ENCODE assay signal across 9 cellular contexts in the genomic region with DNA sequence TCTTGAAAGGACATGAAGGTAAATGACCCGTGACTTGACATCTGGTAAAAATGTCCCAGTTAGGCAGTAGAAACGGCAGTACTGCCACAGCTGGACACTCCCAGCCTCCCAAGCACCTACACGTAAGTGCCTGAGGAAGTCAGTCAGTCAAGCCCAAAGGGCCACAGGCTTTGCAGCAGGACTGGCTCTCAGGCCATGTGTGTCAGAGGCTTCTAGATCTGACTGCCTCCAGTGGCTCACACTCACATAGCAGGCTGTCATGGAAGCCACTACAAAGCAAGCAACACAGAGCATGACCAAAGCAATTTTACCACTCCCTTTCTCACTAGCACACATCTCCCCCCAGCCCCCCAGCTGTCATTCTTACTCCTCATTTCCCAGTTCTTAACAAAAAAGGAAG. TPM values are rescaled to one million over a fixed set of nuclear protein-coding genes. Genes with fewer than 3 reads are reported as not detected.
DNase-seq lines count a peak whose midpoint lies in the region; ATAC-seq and TF ChIP-seq lines count a peak whose summit lies in the region.
"Had no signal": no experiment of that assay in that cellular context is flagged by ENCODE, and none has a peak within 500 bp of the region (broad histone marks: within the 10 kb centered on the region; RNA-seq: fewer than 3 reads in every experiment).

No MANE protein-coding gene starts in this region.

- no peak overlapping the region for H3K9ac ChIP-seq in colonic mucosa (ENCODE audit: low read depth in 2 of 2, low read length in 2 of 2)

- H3K9me3 Mint-ChIP-seq in activated T-helper 1 cell treated with anti-CD3 and anti-CD28 coated beads, Interleukin-12 subunit alpha, Interleukin-12 subunit beta, Interleukin-2, Interleukin-4 antibody, amounts not matched to agents 30 ng/mL and 10 ng/mL and 1 ng/mL, durations not matched to agents 14 hours and 24 hours and 36 hours, result no peaks in the 10 kb centered on the region

- TF ChIP-seq CTCF in VCaP (conservative IDR thresholded peaks at IDR 0.05) (peak; percentile 35; the same call in 1 of the 2 replicates), colonic mucosa (IDR thresholded peaks at IDR 0.05) (no peak)

- peaks cover 13% of the 10 kb centered on the region for H3K27me3 Mint-ChIP-seq in activated T-helper 1 cell treated with anti-CD3 and anti-CD28 coated beads, Interleukin-12 subunit alpha, Interleukin-12 subunit beta, Interleukin-2, Interleukin-4 antibody, amounts not matched to agents 30 ng/mL and 10 ng/mL and 1 ng/mL, durations not matched to agents 14 hours and 24 hours and 36 hours (ENCODE audit: insufficient read depth)

- no peak overlapping the region for H3K4me3 Mint-ChIP-seq in activated T-helper 1 cell treated with anti-CD3 and anti-CD28 coated beads, Interleukin-12 subunit alpha, Interleukin-12 subunit beta, Interleukin-2, Interleukin-4 antibody, amounts not matched to agents 30 ng/mL and 10 ng/mL and 1 ng/mL, durations not matched to agents 14 hours and 24 hours and 36 hours

- H3K27ac ChIP-seq in VCaP (no peak overlapping the region), colonic mucosa (no peak overlapping the region)
- H3K27ac ChIP-seq: right lobe of liver had no signal

- ATAC-seq in HG02759 (IDR thresholded peaks at IDR 0.05; ENCODE audit: unreplicated experiment), result peak; percentile 67

- intact Hi-C loops in activated T-helper 1 cell treated with anti-CD3 and anti-CD28 coated beads, Interleukin-12 subunit alpha, Interleukin-12 subunit beta, Interleukin-2, Interleukin-4 antibody, amounts not matched to agents 30 ng/mL and 10 ng/mL and 1 ng/mL, durations not matched to agents 14 hours and 24 hours and 36 hours (cut with micrococcal nuclease), result no loop called here
- intact Hi-C loops in colonic mucosa (cut with DNase I), result no loop called here

- no peaks in the 10 kb centered on the region for H3K36me3 ChIP-seq in colonic mucosa
- H3K36me3 ChIP-seq: right lobe of liver had no signal

- no peaks in the 10 kb centered on the region for H3K9me3 ChIP-seq in colonic mucosa
- H3K9me3 ChIP-seq: right lobe of liver had no signal

- H3K36me3 Mint-ChIP-seq in activated T-helper 1 cell treated with anti-CD3 and anti-CD28 coated beads, Interleukin-12 subunit alpha, Interleukin-12 subunit beta, Interleukin-2, Interleukin-4 antibody, amounts not matched to agents 30 ng/mL and 10 ng/mL and 1 ng/mL, durations not matched to agents 14 hours and 24 hours and 36 hours (ENCODE audit: low read depth), result no peaks in the 10 kb centered on the region

- no peaks in the 10 kb centered on the region for H3K4me1 ChIP-seq in colonic mucosa
- H3K4me1 ChIP-seq: right lobe of liver had no signal

- DNase-seq in GM03348 (ENCODE audit: low spot score) (peak; percentile 8), myocyte (ENCODE audit: low read depth) (peak; percentile 22), HK-2 (ENCODE audit: unreplicated experiment) (no peak), colonic mucosa (no peak), COR-L47 (lab: John Stamatoyannopoulos, UW) (no peak)
- no peak for DNase-seq in activated T-helper 1 cell treated with anti-CD3 and anti-CD28 coated beads, Interleukin-12 subunit alpha, Interleukin-12 subunit beta, Interleukin-2, Interleukin-4 antibody, amounts not matched to agents 30 ng/mL and 10 ng/mL and 1 ng/mL, durations not matched to agents 14 hours and 24 hours and 36 hours (ENCODE audit: low spot score)
- DNase-seq: right lobe of liver had no signal

- H3K4me3 ChIP-seq in colonic mucosa, result no peak overlapping the region
- H3K4me3 ChIP-seq: right lobe of liver had no signal

- no peaks in the 10 kb centered on the region for H3K27me3 ChIP-seq in colonic mucosa
- H3K27me3 ChIP-seq: right lobe of liver had no signal

- H3K4me1 Mint-ChIP-seq in activated T-helper 1 cell treated with anti-CD3 and anti-CD28 coated beads, Interleukin-12 subunit alpha, Interleukin-12 subunit beta, Interleukin-2, Interleukin-4 antibody, amounts not matched to agents 30 ng/mL and 10 ng/mL and 1 ng/mL, durations not matched to agents 14 hours and 24 hours and 36 hours (ENCODE audit: low read depth), result no peaks in the 10 kb centered on the region

- no peak overlapping the region for H3K27ac Mint-ChIP-seq in activated T-helper 1 cell treated with anti-CD3 and anti-CD28 coated beads, Interleukin-12 subunit alpha, Interleukin-12 subunit beta, Interleukin-2, Interleukin-4 antibody, amounts not matched to agents 30 ng/mL and 10 ng/mL and 1 ng/mL, durations not matched to agents 14 hours and 24 hours and 36 hours

RNA-seq across cellular contexts. Expression of a gene that starts 17.8 kb away (rescaled TPM):
- total RNA-seq in myocyte, result 6.3 and 8.2 TPM in 2 replicates
- polyA plus RNA-seq in myocyte (2012), result 2.8 TPM
- total RNA-seq in activated T-helper 1 cell treated with anti-CD3 and anti-CD28 coated beads, Interleukin-12 subunit alpha, Interleukin-12 subunit beta, Interleukin-2, Interleukin-4 antibody, amounts not matched to agents 30 ng/mL and 10 ng/mL and 1 ng/mL, durations not matched to agents 14 hours and 24 hours and 36 hours, result 9.7 and 10.2 TPM in 2 replicates
- 1 to 10 TPM; 5.0 to 8.9 TPM for total RNA-seq in colonic mucosa

Comparison
In these comparisons a context has a peak if more than half of its experiments do, and no peak if none do; other contexts are left out.
1. DNase-seq: peak in GM03348 (single experiment) and myocyte (single experiment); none in HK-2 (single experiment), activated T-helper 1 cell treated with anti-CD3 and anti-CD28 coated beads, Interleukin-12 subunit alpha, Interleukin-12 subunit beta, Interleukin-2, Interleukin-4 antibody, amounts not matched to agents 30 ng/mL and 10 ng/mL and 1 ng/mL, durations not matched to agents 14 hours and 24 hours and 36 hours (single experiment), colonic mucosa (single experiment) and COR-L47 (single experiment).